Comparison of ENCODE assay signal across 5 cellular contexts in genomic region chr12:81564237-81564636, GRCh38.
"Had no signal": no experiment of that assay in that cellular context is flagged by ENCODE, and none has a peak within 500 bp of the region (broad histone marks: within the 10 kb centered on the region; RNA-seq: fewer than 3 reads in every experiment).

No MANE protein-coding gene starts in this region.

- H3K4me3 Mint-ChIP-seq: GM23338, H9 had no signal

- DNase-seq: H9, HCEC 1CT, IMR-90 had no signal

- H3K4me3 ChIP-seq: GM23338, K562 had no signal

- H3K4me1 Mint-ChIP-seq: GM23338, H9 had no signal

- H3K9me3 Mint-ChIP-seq: GM23338, H9 had no signal

- H3K27ac Mint-ChIP-seq: GM23338, H9 had no signal

- ATAC-seq: GM23338, K562 had no signal
